ENCODE assay signal across 28 cellular contexts in genomic region chr6:69601132-69601531, GRCh38.
DNase-seq lines count a peak whose midpoint lies in the region; ATAC-seq, FAIRE-seq and TF ChIP-seq lines count a peak whose summit lies in the region.
"Had no signal": no experiment of that assay in that cellular context is flagged by ENCODE, and none has a peak within 500 bp of the region (broad histone marks: within the 10 kb centered on the region; RNA-seq: fewer than 3 reads in every experiment).

No MANE protein-coding gene starts in this region.

- ATAC-seq in SK-N-SH treated with all-trans-retinoic acid at 6 μM for 48 hours (peak; percentile 32; the same call in 1 of the 3 replicates), GM18502 (IDR thresholded peaks at IDR 0.05; ENCODE audit: poor library complexity, unreplicated experiment) (no peak), pancreas (no peak)
- ATAC-seq: CD8-positive, alpha-beta T cell; naive thymus-derived CD4-positive, alpha-beta T cell; stimulated activated memory B cell treated with anti-CD40 and anti-IgM and Interleukin-4, amounts not matched to agents 10 μg/mL and 1 μg/mL and 100 μg/mL, for 72 hours had no signal

- H3K9me3 ChIP-seq in pancreas, result no peaks in the 10 kb centered on the region
- H3K9me3 ChIP-seq: MG63, right atrium auricular region, thoracic aorta had no signal

- intact Hi-C loops in pancreas (cut with DNase I), result no loop called here

- no peaks in the 10 kb centered on the region for H3K27me3 Mint-ChIP-seq in mesothelial cell of epicardium (ENCODE audit: low read depth)
- H3K27me3 Mint-ChIP-seq: stimulated activated memory B cell treated with anti-CD40 and anti-IgM and Interleukin-4, amounts not matched to agents 10 μg/mL and 1 μg/mL and 100 μg/mL, for 72 hours had no signal

- H3K9me3 Mint-ChIP-seq in mesothelial cell of epicardium, result no peaks in the 10 kb centered on the region
- H3K9me3 Mint-ChIP-seq: activated naive CD4-positive, alpha-beta T cell treated with anti-CD3 and anti-CD28 coated beads, Interleukin-2, amount 50 U/mL, for 24 hours; CD8-positive, alpha-beta T cell; memory B cell; naive thymus-derived CD4-positive, alpha-beta T cell; stimulated activated memory B cell treated with anti-CD40 and anti-IgM and Interleukin-4, amounts not matched to agents 10 μg/mL and 1 μg/mL and 100 μg/mL, for 72 hours had no signal

- TF ChIP-seq CTCF in mesothelial cell of epicardium (IDR thresholded peaks at IDR 0.05; ENCODE audit: unreplicated experiment) (no peak), pancreas (IDR thresholded peaks at IDR 0.05) (no peak)

- DNase-seq in DMS 273 (lab: John Stamatoyannopoulos, UW; ENCODE audit: unreplicated experiment) (peak; percentile 17), DMS 273 treated with DMSO at 0.1 percent for 48 hours (lab: John Stamatoyannopoulos, UW) (no peak), mesothelial cell of epicardium (ENCODE audit: low spot score in 2 of 2, unreplicated experiment in 2 of 2) (no peak), globus pallidus (ENCODE audit: low spot score) (no peak), pancreas (no peak)
- DNase-seq: 8988T; activated CD4-positive, alpha-beta T cell treated with anti-CD3 and anti-CD28 coated beads, Interleukin-2, amount 50 U/mL, for 4 hours; activated CD4-positive, CD25-positive, alpha-beta regulatory T cell; CD8-positive, alpha-beta T cell; DND-41; glutamatergic neuron; GOT3; MG63; naive thymus-derived CD4-positive, alpha-beta T cell; NCI-H1417 treated with DMSO at 0.1 percent for 48 hours; NCI-H82; occipital lobe; stimulated activated CD4-positive, alpha-beta T cell treated with anti-CD3 and anti-CD28 coated beads, Interleukin-4, amount 100 ng/mL, for 1 hour; T-helper 9 cell had no signal

- H3K27ac Mint-ChIP-seq in mesothelial cell of epicardium, result no peak overlapping the region
- H3K27ac Mint-ChIP-seq: activated naive CD4-positive, alpha-beta T cell treated with anti-CD3 and anti-CD28 coated beads, Interleukin-2, amount 50 U/mL, for 24 hours; CD8-positive, alpha-beta T cell; memory B cell; naive thymus-derived CD4-positive, alpha-beta T cell; stimulated activated memory B cell treated with anti-CD40 and anti-IgM and Interleukin-4, amounts not matched to agents 10 μg/mL and 1 μg/mL and 100 μg/mL, for 72 hours had no signal

- FAIRE-seq in pancreas (lab: Jason Lieb, UNC), result no peak
- FAIRE-seq: endothelial cell of umbilical vein had no signal

- peak overlapping the region; percentile 12 for H3K27ac ChIP-seq in urinary bladder (ENCODE audit: low read depth)
- no peak overlapping the region for H3K27ac ChIP-seq in pancreas
- H3K27ac ChIP-seq: right atrium auricular region, thoracic aorta had no signal

- H3K27me3 ChIP-seq in pancreas, result no peaks in the 10 kb centered on the region
- H3K27me3 ChIP-seq: MG63, right atrium auricular region had no signal

- WGBS in urinary bladder, result 28% methylated on average over 10 of the region's 10 CpGs
- 6 to 11% methylated on average over 10 of the region's 10 CpGs for WGBS in pancreas, 2 donors

- H3K4me1 ChIP-seq in urinary bladder (ENCODE audit: insufficient read depth), result no peaks in the 10 kb centered on the region
- no peaks in the 10 kb centered on the region for H3K4me1 ChIP-seq in pancreas
- H3K4me1 ChIP-seq: right atrium auricular region had no signal

- H3K4me3 Mint-ChIP-seq in mesothelial cell of epicardium, result peak overlapping the region; percentile 11
- H3K4me3 Mint-ChIP-seq: activated naive CD4-positive, alpha-beta T cell treated with anti-CD3 and anti-CD28 coated beads, Interleukin-2, amount 50 U/mL, for 24 hours; CD8-positive, alpha-beta T cell; memory B cell; naive thymus-derived CD4-positive, alpha-beta T cell; stimulated activated memory B cell treated with anti-CD40 and anti-IgM and Interleukin-4, amounts not matched to agents 10 μg/mL and 1 μg/mL and 100 μg/mL, for 72 hours had no signal

- no peaks in the 10 kb centered on the region for H3K36me3 Mint-ChIP-seq in mesothelial cell of epicardium
- H3K36me3 Mint-ChIP-seq: activated naive CD4-positive, alpha-beta T cell treated with anti-CD3 and anti-CD28 coated beads, Interleukin-2, amount 50 U/mL, for 24 hours; CD8-positive, alpha-beta T cell; memory B cell; stimulated activated memory B cell treated with anti-CD40 and anti-IgM and Interleukin-4, amounts not matched to agents 10 μg/mL and 1 μg/mL and 100 μg/mL, for 72 hours had no signal

- H3K36me3 ChIP-seq in urinary bladder (ENCODE audit: insufficient read depth) (no peaks in the 10 kb centered on the region), pancreas (no peaks in the 10 kb centered on the region)
- H3K36me3 ChIP-seq: MG63, right atrium auricular region, thoracic aorta had no signal

- H3K4me1 Mint-ChIP-seq in mesothelial cell of epicardium, result peaks cover 8% of the 10 kb centered on the region
- H3K4me1 Mint-ChIP-seq: activated naive CD4-positive, alpha-beta T cell treated with anti-CD3 and anti-CD28 coated beads, Interleukin-2, amount 50 U/mL, for 24 hours; memory B cell; naive thymus-derived CD4-positive, alpha-beta T cell; stimulated activated memory B cell treated with anti-CD40 and anti-IgM and Interleukin-4, amounts not matched to agents 10 μg/mL and 1 μg/mL and 100 μg/mL, for 72 hours had no signal

- H3K4me3 ChIP-seq in urinary bladder (ENCODE audit: low read depth, low read length) (no peak overlapping the region), pancreas (no peak overlapping the region)
- H3K4me3 ChIP-seq: MG63, right atrium auricular region, thoracic aorta had no signal

TF ChIP-seq in SK-N-SH treated with all-trans-retinoic acid at 6 μM for 48 hours, 23 proteins besides CTCF, POLR2A, EP300 and RAD21:
- TF ChIP-seq BACH2 (CRISPR knock-in tag; IDR thresholded peaks at IDR 0.05; ENCODE audit: borderline replicate concordance), result no peak
- no peak for TF ChIP-seq SNAI2 (CRISPR knock-in tag; IDR thresholded peaks at IDR 0.05)
- 0 out of 2 replicates have a peak, but pooled peaks have one; percentile 3 for TF ChIP-seq ISL1 (CRISPR knock-in tag; IDR thresholded peaks at IDR 0.05)
TF ChIP-seq in SK-N-SH treated with all-trans-retinoic acid at 6 μM for 48 hours: peak in this region for 1.
